Comparison of ENCODE assay signal across 9 cellular contexts in genomic region chr6:89597988-89598387, GRCh38. TPM values are rescaled to one million over a fixed set of nuclear protein-coding genes. Genes with fewer than 3 reads are reported as not detected.
DNase-seq lines count a peak whose midpoint lies in the region; ATAC-seq, FAIRE-seq and TF ChIP-seq lines count a peak whose summit lies in the region.
"Had no signal": no experiment of that assay in that cellular context is flagged by ENCODE, and none has a peak within 500 bp of the region (broad histone marks: within the 10 kb centered on the region; RNA-seq: fewer than 3 reads in every experiment).

No MANE protein-coding gene starts in this region.

- WGBS in K562 (ENCODE audit: insufficient coverage, low coverage, missing lambda C conversion rate) = 3% methylated on average over 3 of the region's 3 CpGs
- no CpG with 5 or more reads among the region's 3 CpGs for WGBS in mesendoderm (ENCODE audit: extremely low coverage, insufficient coverage, low lambda C conversion rate)
- 23 to 26% methylated on average over 3 of the region's 3 CpGs for WGBS in lower leg skin, 2 donors

- H3K36me3 ChIP-seq in K562 (ENCODE audit: control insufficient read depth, insufficient read depth, low read length) (no peaks in the 10 kb centered on the region), mesendoderm (ENCODE audit: control insufficient read depth, insufficient read depth, low read length) (no peaks in the 10 kb centered on the region)
- H3K36me3 ChIP-seq: BLaER1 treated with 17β-estradiol and CSF1 and Interleukin-3, amounts not matched to agents 10 nM and 100 nM had no signal

- no peak overlapping the region for H3K4ac ChIP-seq in mesendoderm (ENCODE audit: low read depth, low read length)

- no TSS peak for BruUV-seq in K562 (replicated peaks; lab: Mats Ljungman, UMichigan)

- peak overlapping the region; percentile 5 for H2AK5ac ChIP-seq in mesendoderm (ENCODE audit: low read length)

- H3K27me3 ChIP-seq in K562 (ENCODE audit: control insufficient read depth in 2 of 2, insufficient read depth in 2 of 2, low read length in 2 of 2) (peaks cover 13 to 32% of the 10 kb centered on the region in 2 experiments), mesendoderm (ENCODE audit: insufficient read depth, low read length, poor library complexity) (no peaks in the 10 kb centered on the region)
- H3K27me3 ChIP-seq: BLaER1 treated with 17β-estradiol and CSF1 and Interleukin-3, amounts not matched to agents 10 nM and 100 nM had no signal

- peak; percentile 80 to 83 for TF ChIP-seq RAD21 in K562 (CRISPR knock-in tag; conservative IDR thresholded peaks at IDR 0.05 in 1 of 2, IDR thresholded peaks at IDR 0.05 in 1 of 2)

- TF ChIP-seq POLR2A in K562 (conservative IDR thresholded peaks at IDR 0.05) = no peak
- no peak for TF ChIP-seq POLR2A in lower leg skin (IDR thresholded peaks at IDR 0.05)

- intact Hi-C loops in K562 (cut with micrococcal nuclease) = loop anchor here (5.0 kb wide), 1 partner anchor 166 kb away; the partner anchor contains the start of gene ANKRD6
- intact Hi-C loops in lower leg skin (cut with DNase I; ENCODE audit: low total_unique reads) = loop anchor here (10.0 kb wide), 1 partner anchor 103 kb away; no protein-coding TSS in a partner anchor

- TF ChIP-seq EP300 in K562 (IDR thresholded peaks at IDR 0.05; ENCODE audit: low read length) = no peak

- ATAC-seq in K562 (peak; percentile 36; the same call in 2 of the 3 replicates), GM21447 (IDR thresholded peaks at IDR 0.05; ENCODE audit: unreplicated experiment) (no peak), GM21515 (IDR thresholded peaks at IDR 0.05; ENCODE audit: unreplicated experiment) (no peak)

- H3K4me2 ChIP-seq in K562 (ENCODE audit: insufficient read depth, low read length) = no peak overlapping the region
- no peak overlapping the region for H3K4me2 ChIP-seq in mesendoderm (ENCODE audit: low read length)

- no peak overlapping the region for H2BK5ac ChIP-seq in mesendoderm (ENCODE audit: low read length)

- H2AFZ ChIP-seq in K562 (ENCODE audit: low read depth, low read length) = no peak overlapping the region

- H3K4me3 ChIP-seq in K562 (no peak overlapping the region), mesendoderm (ENCODE audit: low read length) (no peak overlapping the region), lower leg skin (ENCODE audit: low read depth, poor library complexity, severe bottlenecking) (no peak overlapping the region)
- H3K4me3 ChIP-seq: BLaER1 treated with 17β-estradiol and CSF1 and Interleukin-3, amounts not matched to agents 10 nM and 100 nM had no signal

- peaks cover 3% of the 10 kb centered on the region for H3K9me1 ChIP-seq in K562 (ENCODE audit: control insufficient read depth, insufficient read depth, low read length)

- H2BK15ac ChIP-seq in mesendoderm (replicated peaks; ENCODE audit: low read depth) = no peak overlapping the region

- peak; percentile 45 for DNase-seq in NCI-H82 (lab: John Stamatoyannopoulos, UW)
- DNase-seq in NCI-H82 treated with DMSO at 0.1 percent for 48 hours (lab: John Stamatoyannopoulos, UW; ENCODE audit: unreplicated experiment) = no peak
- DNase-seq in NAMALWA (ENCODE audit: low spot score) = peak; percentile 53
- peak in 2 of 4 experiments; percentile 5 to 22 for DNase-seq in K562 (ENCODE audit: extremely low read depth in 1 of 4, low spot score in 3 of 4)
- DNase-seq in mesendoderm = peak; percentile 90
- no peak for DNase-seq in lower leg skin (ENCODE audit: low spot score in 2 of 2)

- no peaks in the 10 kb centered on the region for H3K79me1 ChIP-seq in mesendoderm (ENCODE audit: low read length)

- peak in 1 of 3 experiments; percentile 43; a peak in 2 of 6 replicates for TF ChIP-seq CTCF in K562 (IDR thresholded peaks at IDR 0.05 in 2 of 3, conservative IDR thresholded peaks at IDR 0.05 in 1 of 3; ENCODE audit: insufficient read depth in 2 of 3, low read depth in 1 of 3, low read length in 3 of 3)
- no peak for TF ChIP-seq CTCF in lower leg skin (IDR thresholded peaks at IDR 0.05)

- in situ Hi-C loops in K562 (cut with MboI) = no loop called here

- H3K27ac ChIP-seq in K562 (ENCODE audit: extremely low read depth, low read depth, low read length) (no peak overlapping the region), mesendoderm (ENCODE audit: low read depth, low read length) (no peak overlapping the region)
- H3K27ac ChIP-seq: BLaER1 treated with 17β-estradiol and CSF1 and Interleukin-3, amounts not matched to agents 10 nM and 100 nM had no signal

- H3K9ac ChIP-seq in K562 (ENCODE audit: insufficient read depth in 1 of 2, low read depth in 2 of 2, low read length in 2 of 2) (no peak overlapping the region), mesendoderm (ENCODE audit: low read length) (no peak overlapping the region)
- H3K9ac ChIP-seq: BLaER1 treated with 17β-estradiol and CSF1 and Interleukin-3, amounts not matched to agents 10 nM and 100 nM had no signal

- no peak overlapping the region for H2BK120ac ChIP-seq in mesendoderm (ENCODE audit: low read depth, low read length)

- no peak overlapping the region for H3K18ac ChIP-seq in mesendoderm (ENCODE audit: low read length)

- H3K56ac ChIP-seq in mesendoderm (ENCODE audit: low read length) = no peak overlapping the region

- FAIRE-seq in K562 (lab: Jason Lieb, UNC) = no peak

- H4K5ac ChIP-seq in mesendoderm (ENCODE audit: low read length) = no peak overlapping the region

- CTCF ChIA-PET in K562 (lab: Yijun Ruan, JAX; ENCODE audit: low intra/inter-chr PET ratio) = interaction anchor here (0.6 to 1.4 kb wide), 3 partner anchors 89 to 284 kb away, joined by 3 to 7 read pairs (median 7); no protein-coding TSS in a partner anchor

- H3K79me2 ChIP-seq in K562 (ENCODE audit: control insufficient read depth, insufficient read depth, low read length) (no peaks in the 10 kb centered on the region), mesendoderm (ENCODE audit: control insufficient read depth, insufficient read depth, low read length) (no peaks in the 10 kb centered on the region)

- no peaks in the 10 kb centered on the region for H3K4me1 ChIP-seq in K562 (replicated peaks in 1 of 2; ENCODE audit: control insufficient read depth in 2 of 2, insufficient read depth in 2 of 2, low read length in 2 of 2)
- H3K4me1 ChIP-seq in mesendoderm (ENCODE audit: control insufficient read depth, low read depth, low read length) = no peaks in the 10 kb centered on the region

- H3K9me3 ChIP-seq in K562 (replicated peaks; ENCODE audit: control insufficient read depth, insufficient read depth, low read depth, low read length) = no peaks in the 10 kb centered on the region
- H3K9me3 ChIP-seq: BLaER1 treated with 17β-estradiol and CSF1 and Interleukin-3, amounts not matched to agents 10 nM and 100 nM had no signal

- H4K20me1 ChIP-seq in K562 (replicated peaks; ENCODE audit: control insufficient read depth, insufficient read depth, low read length) = no peaks in the 10 kb centered on the region
- H4K20me1 ChIP-seq: BLaER1 treated with 17β-estradiol and CSF1 and Interleukin-3, amounts not matched to agents 10 nM and 100 nM had no signal

- H4K8ac ChIP-seq in mesendoderm (ENCODE audit: low read depth, low read length) = no peak overlapping the region

- POLR2A ChIA-PET in K562 (lab: Yijun Ruan, JAX) = interaction anchor here (0.6 kb wide), 1 partner anchor 246 kb away, joined by 3 read pairs; no protein-coding TSS in a partner anchor

- H3K23ac ChIP-seq in mesendoderm (ENCODE audit: low read length) = no peak overlapping the region

TF ChIP-seq in K562, 482 proteins besides CTCF, POLR2A, EP300 and RAD21:
- peak; percentile 58 for TF ChIP-seq DEAF1 (CRISPR knock-in tag; IDR thresholded peaks at IDR 0.05)
- peak; percentile 89 for TF ChIP-seq CEBPB (tag; IDR thresholded peaks at IDR 0.05)
- TF ChIP-seq CEBPG (CRISPR knock-in tag; IDR thresholded peaks at IDR 0.05) = 0 out of 2 replicates have a peak, but pooled peaks have one; percentile 35
- peak; percentile 86 to 88 for TF ChIP-seq CEBPG (tag; conservative IDR thresholded peaks at IDR 0.05 in 1 of 2, IDR thresholded peaks at IDR 0.05 in 1 of 2)
- no peak for TF ChIP-seq TAL1 (IDR thresholded peaks at IDR 0.05)

RNA-seq across cellular contexts. Expression of gene LYRM2, which starts 40.6 kb away (rescaled TPM):
- 9.2 and 33.2 TPM in 2 replicates for total RNA-seq in K562 (2011; cell fraction: chromatin; rRNA removed; ENCODE audit: low replicate concordance)
- 9.2 and 12.9 TPM in 2 replicates for total RNA-seq in K562 (2011; cell fraction: nucleolus; rRNA removed)
- 16.3 and 16.7 TPM in 2 replicates for total RNA-seq in K562 (2011; cell fraction: nucleoplasm; rRNA removed)
- 13.9 and 17.8 TPM in 2 replicates for total RNA-seq in K562 (2014; rRNA removed)
- total RNA-seq in K562 (2014; rRNA removed; fragmentation: Illumina TruSeq; extraction: Trizol) = 42.9 and 50.0 TPM in 2 replicates
- total RNA-seq in K562 (2015; rRNA removed; fragmentation: Illumina TruSeq; extraction: Trizol) = 28.4 and 36.0 TPM in 2 replicates
- 35.7 and 36.8 TPM in 2 replicates for total RNA-seq in K562 (2021)
- 34.3 and 56.0 TPM in 2 replicates for polyA plus RNA-seq in K562 (2011; rRNA removed)
- polyA plus RNA-seq in K562 (2011; cell fraction: cytosol; rRNA removed) = 4.6 and 10.2 TPM in 2 replicates
- 5.0 and 6.0 TPM in 2 replicates for polyA plus RNA-seq in K562 (2011; cell fraction: nucleus; rRNA removed)
- polyA plus RNA-seq in K562 (2012) = 41.3 and 47.7 TPM in 2 replicates
- polyA plus RNA-seq in K562 (2014; fragmentation: Illumina TruSeq; extraction: Trizol) = 44.9 and 49.0 TPM in 2 replicates
- 100 to 1,000 TPM; 101 to 115 TPM for polyA plus RNA-seq in K562 (2014; fragmentation: Nextera tagmentation; extraction: Ambion mirVana)
- polyA plus RNA-seq in K562 (2014; rRNA removed) = 25.3 and 30.9 TPM in 2 replicates
- polyA minus RNA-seq in K562 (2011; rRNA and poly(A)+ RNA removed) = 23.3 and 25.6 TPM in 2 replicates
- polyA minus RNA-seq in K562 (2011; cell fraction: cytosol; rRNA and poly(A)+ RNA removed) = 6.4 and 8.8 TPM in 2 replicates
- 5.8 and 10.7 TPM in 2 replicates for polyA minus RNA-seq in K562 (2011; cell fraction: nucleus; rRNA and poly(A)+ RNA removed)
- 30.4 TPM for polyA plus RNA-seq in mesendoderm (2013, experiment 1 of 2)
- polyA plus RNA-seq in mesendoderm (2013, experiment 2 of 2) = 30.0 TPM
- 10 to 100 TPM; 12.5 to 17.3 (median 14.5) TPM for total RNA-seq in lower leg skin

Comparison
In these comparisons a context has a peak if more than half of its experiments do, and no peak if none do; other contexts are left out.
1. DNase-seq: peak in NCI-H82 (single experiment), NAMALWA (single experiment) and mesendoderm (single experiment); none in NCI-H82 treated with DMSO at 0.1 percent for 48 hours (single experiment) and lower leg skin (0 of 2).